21 cellular contexts compared by ENCODE assay signal in genomic region chr6:11204987-11205386, GRCh38. TPM values are rescaled to one million over a fixed set of nuclear protein-coding genes. Genes with fewer than 3 reads are reported as not detected.
A peak's percentile ranks its signal among the peaks of the same experiment; 100 is the strongest.
DNase-seq lines count a peak whose midpoint lies in the region; ATAC-seq, FAIRE-seq and TF ChIP-seq lines count a peak whose summit lies in the region.
"Had no signal": no experiment of that assay in that cellular context is flagged by ENCODE, and none has a peak within 500 bp of the region (broad histone marks: within the 10 kb centered on the region; RNA-seq: fewer than 3 reads in every experiment).

No MANE protein-coding gene starts in this region.

- no peaks in the 10 kb centered on the region for H3K9me3 Mint-ChIP-seq in activated naive CD8-positive, alpha-beta T cell treated with anti-CD3 and anti-CD28 coated beads, Interleukin-2, amount 10 ng/mL, durations not matched to agents 7 days and 5 days
- no peaks in the 10 kb centered on the region for H3K9me3 Mint-ChIP-seq in activated naive CD8-positive, alpha-beta T cell treated with anti-CD3 and anti-CD28 coated beads, Interleukin-2, amount 50 U/mL, for 24 hours
- no peaks in the 10 kb centered on the region for H3K9me3 Mint-ChIP-seq in neural progenitor cell
- H3K9me3 Mint-ChIP-seq: CD4-positive, alpha-beta memory T cell; GM23338 had no signal

- H4K20me1 ChIP-seq in H1 (replicated peaks in 1 of 2; ENCODE audit: control insufficient read depth in 1 of 2, insufficient read depth in 2 of 2, low read length in 2 of 2): no peaks in the 10 kb centered on the region
- H4K20me1 ChIP-seq in neural progenitor cell (ENCODE audit: low read depth): no peaks in the 10 kb centered on the region

- no peak overlapping the region for H4K5ac ChIP-seq in H1 (ENCODE audit: insufficient read length, low read depth, low read length)

- no peak overlapping the region for H4K91ac ChIP-seq in H1 (replicated peaks; ENCODE audit: insufficient read length, low read length)

- H3K4me3 ChIP-seq in H1 (ENCODE audit: extremely low read depth in 1 of 4, insufficient read depth in 2 of 4, low read depth in 3 of 4, low read length in 4 of 4): no peak overlapping the region
- no peak overlapping the region for H3K4me3 ChIP-seq in neural progenitor cell
- H3K4me3 ChIP-seq in aorta (ENCODE audit: low read length in 2 of 2): no peak overlapping the region
- no peak overlapping the region for H3K4me3 ChIP-seq in uterus
- H3K4me3 ChIP-seq: GM23338 had no signal

- H3K56ac ChIP-seq in H1 (replicated peaks; ENCODE audit: insufficient read length, low read depth, low read length): no peak overlapping the region

- H3K4me1 ChIP-seq in H1 (replicated peaks in 1 of 4; ENCODE audit: control insufficient read depth in 3 of 4, insufficient read depth in 4 of 4, low read length in 3 of 4) (peaks cover 5 to 17% (median 15%) of the 10 kb centered on the region in 4 experiments; a peak in 6 of 7 replicates), neural progenitor cell (peaks cover 30% of the 10 kb centered on the region), aorta (ENCODE audit: control insufficient read depth in 1 of 2, insufficient read depth in 2 of 2, low read length in 2 of 2) (peaks cover 10 to 20% of the 10 kb centered on the region in 2 donors), uterus (no peaks in the 10 kb centered on the region)

- no peaks in the 10 kb centered on the region; a peak in 1 of 7 replicates for H3K27me3 ChIP-seq in H1 (replicated peaks in 1 of 4; ENCODE audit: control insufficient read depth in 3 of 4, extremely low read depth in 1 of 4, insufficient read depth in 3 of 4, low read length in 3 of 4)
- H3K27me3 ChIP-seq in neural progenitor cell: no peaks in the 10 kb centered on the region
- no peaks in the 10 kb centered on the region for H3K27me3 ChIP-seq in aorta (ENCODE audit: control insufficient read depth in 1 of 2, insufficient read depth in 2 of 2, low read length in 1 of 2)
- no peaks in the 10 kb centered on the region for H3K27me3 ChIP-seq in uterus

- no peak overlapping the region for H3K14ac ChIP-seq in H1 (ENCODE audit: insufficient read length)

- no peak overlapping the region for H3K18ac ChIP-seq in H1 (ENCODE audit: extremely low read depth, low read length)

- intact Hi-C loops in aorta (cut with DNase I) (no loop called here), uterus (cut with DNase I; ENCODE audit: low total_unique reads) (no loop called here)

- no peaks in the 10 kb centered on the region for H3K79me1 ChIP-seq in H1 (ENCODE audit: low read depth, low read length)

- H3K9ac ChIP-seq in H1 (replicated peaks in 1 of 4; ENCODE audit: extremely low read depth in 1 of 4, low read depth in 3 of 4, low read length in 3 of 4) (no peak overlapping the region), neural progenitor cell (no peak overlapping the region)

- ATAC-seq in activated naive CD8-positive, alpha-beta T cell treated with anti-CD3 and anti-CD28 coated beads, Interleukin-2, amount 10 ng/mL, durations not matched to agents 7 days and 5 days (ENCODE audit: low read depth): no peak
- no peak for ATAC-seq in activated naive CD8-positive, alpha-beta T cell treated with anti-CD3 and anti-CD28 coated beads, Interleukin-2, amount 50 U/mL, for 24 hours
- no peak for ATAC-seq in aorta (ENCODE audit: low FRiP score)
- ATAC-seq: GM23338 had no signal

- TF ChIP-seq EP300 in H1 (IDR thresholded peaks at IDR 0.05; ENCODE audit: borderline replicate concordance in 1 of 2, low read depth in 2 of 2, low read length in 2 of 2): no peak

- H2BK12ac ChIP-seq in H1 (ENCODE audit: low read depth, low read length): no peak overlapping the region

- no peak overlapping the region for H2BK15ac ChIP-seq in H1 (ENCODE audit: low read length)

- no peak overlapping the region; the same call in 1 of the 2 replicates for H4K8ac ChIP-seq in H1 (ENCODE audit: extremely low read depth, insufficient read depth, low read length)

- peaks cover 73% of the 10 kb centered on the region for H3K4me1 Mint-ChIP-seq in activated naive CD8-positive, alpha-beta T cell treated with anti-CD3 and anti-CD28 coated beads, Interleukin-2, amount 10 ng/mL, durations not matched to agents 7 days and 5 days
- peaks cover 50% of the 10 kb centered on the region for H3K4me1 Mint-ChIP-seq in activated naive CD8-positive, alpha-beta T cell treated with anti-CD3 and anti-CD28 coated beads, Interleukin-2, amount 50 U/mL, for 24 hours
- H3K4me1 Mint-ChIP-seq in neural progenitor cell: peaks cover 73% of the 10 kb centered on the region

- CTCF ChIA-PET in H1 (lab: Charles Lee; ENCODE audit: partially characterized antibody): interaction anchor here (0.8 to 1.7 kb wide), 3 partner anchors 15 to 115 kb away, joined by 3 to 6 read pairs (median 3); no protein-coding TSS in a partner anchor

- H3K79me2 ChIP-seq in H1 (ENCODE audit: control insufficient read depth in 1 of 2, insufficient read depth in 2 of 2, low read length in 2 of 2) (no peaks in the 10 kb centered on the region), neural progenitor cell (ENCODE audit: low read depth) (no peaks in the 10 kb centered on the region)

- no peaks in the 10 kb centered on the region for H3K27me3 Mint-ChIP-seq in activated naive CD8-positive, alpha-beta T cell treated with anti-CD3 and anti-CD28 coated beads, Interleukin-2, amount 10 ng/mL, durations not matched to agents 7 days and 5 days
- no peaks in the 10 kb centered on the region for H3K27me3 Mint-ChIP-seq in activated naive CD8-positive, alpha-beta T cell treated with anti-CD3 and anti-CD28 coated beads, Interleukin-2, amount 50 U/mL, for 24 hours
- H3K27me3 Mint-ChIP-seq in neural progenitor cell (ENCODE audit: insufficient read depth, low read depth): peaks cover 2% of the 10 kb centered on the region
- H3K27me3 Mint-ChIP-seq: B cell; CD4-positive, alpha-beta memory T cell had no signal

- H3K4me2 ChIP-seq in H1 (ENCODE audit: insufficient read depth in 1 of 2, low read depth in 2 of 2, low read length in 2 of 2) (no peak overlapping the region), neural progenitor cell (no peak overlapping the region)
- H3K4me2 ChIP-seq: GM23338 had no signal

- 90% methylated on average over 6 of the region's 6 CpGs; no CpG with 5 or more reads in 1 of the 2 experiments for WGBS in H1 (ENCODE audit: extremely low coverage in 1 of 2, insufficient coverage in 1 of 2, insufficient read length in 1 of 2, insufficient replicate concordance in 2 of 2, low coverage in 1 of 2, low lambda C conversion rate in 2 of 2, missing lambda C conversion rate in 1 of 2), 2 experiments
- WGBS in aorta, 2 donors: 73 to 76% methylated on average over 6 of the region's 6 CpGs

- no peaks in the 10 kb centered on the region for H3K23me2 ChIP-seq in H1 (ENCODE audit: low read depth, low read length)

- DNase-seq in activated naive CD8-positive, alpha-beta T cell treated with anti-CD3 and anti-CD28 coated beads, Interleukin-2, amount 10 ng/mL, durations not matched to agents 7 days and 5 days: no peak
- no peak for DNase-seq in activated naive CD8-positive, alpha-beta T cell treated with anti-CD3 and anti-CD28 coated beads, Interleukin-2, amount 50 U/mL, for 24 hours
- DNase-seq in H1 (ENCODE audit: low read depth in 1 of 2, low spot score in 2 of 2) (no peak), neural progenitor cell (ENCODE audit: low spot score) (no peak), aorta (no peak), ACHN (no peak), AG20443 (ENCODE audit: low spot score) (no peak), uterus (no peak)
- DNase-seq: CD4-positive, alpha-beta memory T cell; GF-D8; KBM-7; NCI-H1436 treated with DMSO at 0.1 percent for 48 hours; NCI-H2081; NCI-H524 treated with DMSO at 0.1 percent for 48 hours; NK-92 treated with Interleukin-12 subunit alpha and Interleukin-12 subunit beta, amount 100 ng/mL, for 24 hours; OCI-M1; RPMI8226 had no signal

- no peak for TF ChIP-seq POLR2A in H1 (IDR thresholded peaks at IDR 0.05; ENCODE audit: control extremely low read depth in 1 of 2, low read depth in 2 of 2, low read length in 2 of 2)
- no peak for TF ChIP-seq POLR2A in uterus (IDR thresholded peaks at IDR 0.05)

- no peak overlapping the region for H3K23ac ChIP-seq in H1 (ENCODE audit: insufficient read length)

- no peak overlapping the region for H3K4me3 Mint-ChIP-seq in activated naive CD8-positive, alpha-beta T cell treated with anti-CD3 and anti-CD28 coated beads, Interleukin-2, amount 10 ng/mL, durations not matched to agents 7 days and 5 days
- H3K4me3 Mint-ChIP-seq in activated naive CD8-positive, alpha-beta T cell treated with anti-CD3 and anti-CD28 coated beads, Interleukin-2, amount 50 U/mL, for 24 hours: no peak overlapping the region
- H3K4me3 Mint-ChIP-seq in neural progenitor cell: no peak overlapping the region
- H3K4me3 Mint-ChIP-seq: B cell; CD4-positive, alpha-beta memory T cell; GM23338 had no signal

- no peaks in the 10 kb centered on the region for H3K9me3 ChIP-seq in H1 (ENCODE audit: insufficient read depth in 2 of 2, low read depth in 1 of 2, low read length in 1 of 2)
- H3K9me3 ChIP-seq in neural progenitor cell (ENCODE audit: low read depth): no peaks in the 10 kb centered on the region
- H3K9me3 ChIP-seq in aorta (ENCODE audit: control insufficient read depth, low read length): no peaks in the 10 kb centered on the region
- H3K9me3 ChIP-seq in uterus: no peaks in the 10 kb centered on the region

- peak overlapping the region; percentile 68 for H3K27ac Mint-ChIP-seq in activated naive CD8-positive, alpha-beta T cell treated with anti-CD3 and anti-CD28 coated beads, Interleukin-2, amount 10 ng/mL, durations not matched to agents 7 days and 5 days
- H3K27ac Mint-ChIP-seq in activated naive CD8-positive, alpha-beta T cell treated with anti-CD3 and anti-CD28 coated beads, Interleukin-2, amount 50 U/mL, for 24 hours: no peak overlapping the region
- peak overlapping the region; percentile 42 for H3K27ac Mint-ChIP-seq in neural progenitor cell
- H3K27ac Mint-ChIP-seq: GM23338 had no signal

- in situ Hi-C loops in ACHN (cut with HindIII; ENCODE audit: low pct_ligation_motif_present, low pct_unique_long_range_greater_than_20kb, low sequenced_read_pairs): no loop called here

- peaks cover 22% of the 10 kb centered on the region for H3F3A ChIP-seq in neural progenitor cell (ENCODE audit: low read depth)

- H3K36me3 ChIP-seq in H1 (ENCODE audit: control insufficient read depth in 2 of 4, insufficient read depth in 4 of 4, low read length in 3 of 4) (no peaks in the 10 kb centered on the region), neural progenitor cell (no peaks in the 10 kb centered on the region), aorta (ENCODE audit: control insufficient read depth in 1 of 2, insufficient read depth in 2 of 2, low read length in 1 of 2) (peaks cover 0 to 2% of the 10 kb centered on the region in 2 donors), uterus (no peaks in the 10 kb centered on the region)

- TF ChIP-seq CTCF in H1 (IDR thresholded peaks at IDR 0.05; ENCODE audit: control extremely low read depth in 1 of 3, insufficient read depth in 1 of 3, low read depth in 1 of 3, low read length in 3 of 3) (no peak), neural progenitor cell (IDR thresholded peaks at IDR 0.05) (no peak), uterus (IDR thresholded peaks at IDR 0.05) (no peak)

- no peak overlapping the region for H3K4ac ChIP-seq in H1 (replicated peaks; ENCODE audit: insufficient read length, low read depth, low read length)

- FAIRE-seq in H1 (lab: Jason Lieb, UNC): no peak
- FAIRE-seq: D721Med had no signal

- no peak overlapping the region for H2AK5ac ChIP-seq in H1 (ENCODE audit: low read depth, low read length)

- no peak overlapping the region for H2BK120ac ChIP-seq in H1 (replicated peaks; ENCODE audit: low read depth, low read length)

- H2AFZ ChIP-seq in H1 (ENCODE audit: low read length) (no peak overlapping the region), neural progenitor cell (replicated peaks) (no peak overlapping the region)
- H2AFZ ChIP-seq: GM23338 had no signal

- POLR2A ChIA-PET in activated naive CD8-positive, alpha-beta T cell treated with anti-CD3 and anti-CD28 coated beads, Interleukin-2, amount 10 ng/mL, durations not matched to agents 7 days and 5 days (lab: Charles Lee): no interaction called here
- POLR2A ChIA-PET in H1 (lab: Charles Lee; ENCODE audit: partially characterized antibody): no interaction called here

- H3K27ac ChIP-seq in H1 (ENCODE audit: low read depth, low read length): no peak overlapping the region
- H3K27ac ChIP-seq in neural progenitor cell: no peak overlapping the region
- H3K27ac ChIP-seq in aorta (ENCODE audit: low read depth in 1 of 2, low read length in 2 of 2): peak overlapping the region; percentile 36 to 68
- H3K27ac ChIP-seq in uterus: no peak overlapping the region
- H3K27ac ChIP-seq: HL-60 had no signal

- peaks cover 68% of the 10 kb centered on the region for H3K36me3 Mint-ChIP-seq in activated naive CD8-positive, alpha-beta T cell treated with anti-CD3 and anti-CD28 coated beads, Interleukin-2, amount 10 ng/mL, durations not matched to agents 7 days and 5 days
- peaks cover 40% of the 10 kb centered on the region for H3K36me3 Mint-ChIP-seq in activated naive CD8-positive, alpha-beta T cell treated with anti-CD3 and anti-CD28 coated beads, Interleukin-2, amount 50 U/mL, for 24 hours (ENCODE audit: low read depth)
- H3K36me3 Mint-ChIP-seq in neural progenitor cell: peaks cover 49% of the 10 kb centered on the region

- TF ChIP-seq RAD21 in H1 (IDR thresholded peaks at IDR 0.05 in 1 of 2, conservative IDR thresholded peaks at IDR 0.05 in 1 of 2; ENCODE audit: low read depth in 2 of 2, low read length in 2 of 2): no peak

- peak overlapping the region; percentile 21; the same call in 1 of the 2 replicates for H2BK20ac ChIP-seq in H1 (ENCODE audit: low read length)

- H2BK5ac ChIP-seq in H1 (ENCODE audit: low read depth, low read length): no peak overlapping the region

RNA-seq across cellular contexts. Expression of gene NEDD9, which starts 27.5 kb away (rescaled TPM):
- 10 to 100 TPM; 72.2 to 80.8 TPM for total RNA-seq in activated naive CD8-positive, alpha-beta T cell treated with anti-CD3 and anti-CD28 coated beads, Interleukin-2, amount 10 ng/mL, durations not matched to agents 7 days and 5 days
- 12.0 and 12.8 TPM in 2 replicates for total RNA-seq in H1 (2021; fragmentation: NEBNext Ultra II Directional; extraction: Animal tissue kit (Norgen Biotek cat#: 25700))
- polyA plus RNA-seq in H1 (2011; rRNA removed) (3.6 and 5.7 TPM in 2 replicates), aorta (10 to 100 TPM; 11.3 to 26.9 TPM)
- 5.1 TPM for polyA plus RNA-seq in H1 (2011; cell fraction: cytosol; rRNA removed)
- 6.5 TPM for polyA plus RNA-seq in H1 (2011; cell fraction: nucleus; rRNA removed)
- polyA plus RNA-seq in H1 (2012, experiment 1 of 2): 2.8 to 5.6 TPM (median 3.9 TPM) in 4 replicates
- 1.6 TPM for polyA plus RNA-seq in H1 (2012, experiment 2 of 2)
- 4.9 TPM for polyA plus RNA-seq in H1 (2013, experiment 1 of 2)
- polyA plus RNA-seq in H1 (2013, experiment 2 of 2): 4.8 TPM
- polyA minus RNA-seq in H1 (2011; rRNA and poly(A)+ RNA removed): 10.0 and 13.9 TPM in 2 replicates
- polyA minus RNA-seq in H1 (2011; cell fraction: cytosol; rRNA and poly(A)+ RNA removed): 5.9 TPM
- polyA minus RNA-seq in H1 (2011; cell fraction: nucleus; rRNA and poly(A)+ RNA removed): 5.2 TPM
- total RNA-seq in neural progenitor cell (ENCODE audit: low replicate concordance) (4.9 and 8.2 TPM in 2 replicates), aorta (100 to 1,000 TPM in 1 of 2 donors, 10 to 100 TPM in 1; 49.8 to 252 TPM), uterus (10 to 100 TPM; 36.2 to 99.1 (median 70.2) TPM)

Comparison
In these comparisons a context has a peak if more than half of its experiments do, and no peak if none do; other contexts are left out.
1. H3K27ac ChIP-seq: peak in aorta (2 of 2); none in H1 (single experiment), neural progenitor cell (single experiment) and uterus (0 of 2).